8 cellular contexts compared by ENCODE assay signal in the genomic region with DNA sequence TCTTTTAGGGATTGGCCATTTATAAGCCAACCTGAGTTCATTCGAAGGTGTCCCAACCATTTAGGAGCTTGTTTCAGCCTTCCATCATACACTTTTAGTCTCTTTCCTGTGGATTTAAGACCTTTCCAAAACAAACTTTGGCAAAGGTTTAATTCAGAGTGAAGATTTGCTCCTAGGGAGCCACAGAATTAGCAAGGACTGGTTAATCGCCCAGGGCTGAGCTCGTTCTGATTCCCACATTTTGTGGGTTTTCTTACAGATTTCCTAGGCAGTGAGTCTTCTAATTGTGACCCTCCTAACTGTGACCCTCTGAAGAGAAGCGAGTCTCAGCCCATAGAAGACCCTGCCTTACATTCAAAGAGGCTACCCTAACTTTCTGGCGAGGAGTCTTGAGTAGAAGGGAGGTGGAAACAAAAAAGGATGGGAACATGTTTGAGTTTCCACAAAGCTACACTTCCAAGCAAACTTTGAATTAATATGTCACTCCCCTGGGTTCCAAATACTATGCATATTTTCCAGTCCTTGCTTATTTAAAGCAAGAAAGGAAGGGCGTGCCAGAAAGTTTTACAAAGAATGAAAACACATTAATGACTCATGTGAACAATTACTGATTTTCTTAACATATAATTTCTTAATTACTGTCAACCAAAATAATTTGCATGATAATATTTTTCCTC.
DNase-seq lines count a peak whose midpoint lies in the region; ATAC-seq and TF ChIP-seq lines count a peak whose summit lies in the region.

No MANE protein-coding gene starts in this region.

- WGBS in adrenal gland, 4 donors = 81 to 90% (median 84%) methylated on average over 6 of the region's 6 CpGs

- no peaks in the 10 kb centered on the region for H3K9me3 ChIP-seq in adrenal gland (replicated peaks in 1 of 3)

- DNase-seq in M059J (ENCODE audit: low read depth) = peak; percentile 56
- peak; percentile 57 for DNase-seq in dermis blood vessel endothelial cell
- DNase-seq in osteocyte (ENCODE audit: extremely low spot score, unreplicated experiment) = no peak
- no peak for DNase-seq in hippocampal formation (lab: John Stamatoyannopoulos, UW)
- DNase-seq in activated CD4-positive, CD25-positive, alpha-beta regulatory T cell (lab: John Stamatoyannopoulos, UW) = no peak
- DNase-seq in adrenal gland = no peak

- TF ChIP-seq POLR2A in adrenal gland (IDR thresholded peaks at IDR 0.05) = no peak

- ATAC-seq in GM19324 (IDR thresholded peaks at IDR 0.05; ENCODE audit: low FRiP score, unreplicated experiment) = no peak

- no peaks in the 10 kb centered on the region for H3K9me3 Mint-ChIP-seq in osteocyte (ENCODE audit: unreplicated experiment)

- no peaks in the 10 kb centered on the region for H3K36me3 ChIP-seq in adrenal gland (replicated peaks in 1 of 2)

- no peak overlapping the region for H3K4me3 ChIP-seq in adrenal gland

- peak overlapping the region; percentile 39 for H3K4me3 Mint-ChIP-seq in osteocyte (ENCODE audit: unreplicated experiment)

- no peaks in the 10 kb centered on the region for H3K27me3 Mint-ChIP-seq in osteocyte (ENCODE audit: unreplicated experiment)

- intact Hi-C loops in adrenal gland (cut with DNase I) = no loop called here

- no peak for TF ChIP-seq CTCF in C4-2B (conservative IDR thresholded peaks at IDR 0.05)
- no peak for TF ChIP-seq CTCF in osteocyte (IDR thresholded peaks at IDR 0.05)
- TF ChIP-seq CTCF in adrenal gland (IDR thresholded peaks at IDR 0.05) = no peak

- H3K36me3 Mint-ChIP-seq in osteocyte (ENCODE audit: unreplicated experiment) = peaks cover 14% of the 10 kb centered on the region

- H3K27me3 ChIP-seq in adrenal gland = no peaks in the 10 kb centered on the region

- peak overlapping the region; percentile 66; the same call in 1 of the 2 replicates for H3K27ac ChIP-seq in C4-2B
- no peak overlapping the region for H3K27ac ChIP-seq in adrenal gland

- peaks cover 66% of the 10 kb centered on the region for H3K4me1 Mint-ChIP-seq in osteocyte (ENCODE audit: unreplicated experiment)

- peaks cover 12 to 30% of the 10 kb centered on the region in 2 donors for H3K4me1 ChIP-seq in adrenal gland (replicated peaks in 1 of 2)

- peak overlapping the region; percentile 90 for H3K27ac Mint-ChIP-seq in osteocyte (ENCODE audit: unreplicated experiment)

Comparison
In these comparisons a context has a peak if more than half of its experiments do, and no peak if none do; other contexts are left out.
1. DNase-seq: peak in M059J (single experiment) and dermis blood vessel endothelial cell (single experiment); none in osteocyte (single experiment), hippocampal formation (0 of 2), activated CD4-positive, CD25-positive, alpha-beta regulatory T cell (0 of 4) and adrenal gland (0 of 7).